In genomic region chr12:68785823-68786222, GRCh38 we compare ENCODE assay signal across 17 cellular contexts. TPM values are rescaled to one million over a fixed set of nuclear protein-coding genes. Genes with fewer than 3 reads are reported as not detected.
A peak's percentile ranks its signal among the peaks of the same experiment; 100 is the strongest.
DNase-seq lines count a peak whose midpoint lies in the region; ATAC-seq and TF ChIP-seq lines count a peak whose summit lies in the region.
"Had no signal": no experiment of that assay in that cellular context is flagged by ENCODE, and none has a peak within 500 bp of the region (broad histone marks: within the 10 kb centered on the region; RNA-seq: fewer than 3 reads in every experiment).

No MANE protein-coding gene starts in this region.

- intact Hi-C loops in MCF 10A (cut with micrococcal nuclease): loop anchor here (1.0 kb wide), 1 partner anchor 40 kb away; the partner anchor contains the start of gene SLC35E3
- intact Hi-C loops in breast epithelium (cut with DNase I; ENCODE audit: low total_unique reads): no loop called here
- intact Hi-C loops in mammary epithelial cell (cut with micrococcal nuclease): loop anchor here (1.0 to 5.0 kb wide), 2 partner anchors 40 to 429 kb away; partner anchors contain the start of gene SLC35E3
- intact Hi-C loops in lower lobe of right lung (cut with DNase I): no loop called here
- intact Hi-C loops in upper lobe of right lung (cut with DNase I): no loop called here

- H3K9me3 ChIP-seq in breast epithelium: no peaks in the 10 kb centered on the region
- H3K9me3 ChIP-seq in mammary epithelial cell (replicated peaks; ENCODE audit: insufficient read depth, low read length): no peaks in the 10 kb centered on the region
- H3K9me3 ChIP-seq in lower lobe of right lung: no peaks in the 10 kb centered on the region
- no peaks in the 10 kb centered on the region for H3K9me3 ChIP-seq in upper lobe of right lung
- H3K9me3 ChIP-seq: SK-N-SH had no signal

- no peaks in the 10 kb centered on the region for H3K27me3 ChIP-seq in breast epithelium
- H3K27me3 ChIP-seq in mammary epithelial cell (ENCODE audit: insufficient read depth, low read length): no peaks in the 10 kb centered on the region
- no peaks in the 10 kb centered on the region for H3K27me3 ChIP-seq in lower lobe of right lung (ENCODE audit: low read depth)
- no peaks in the 10 kb centered on the region for H3K27me3 ChIP-seq in upper lobe of right lung

- POLR2A ChIA-PET in MCF 10A (lab: Yijun Ruan, JAX): interaction anchor here (0.7 to 9.9 kb wide), 9 partner anchors 9 to 59 kb away, joined by 3 to 185 read pairs (median 5); partner anchors contain the start of genes MDM2 and SLC35E3

- CTCF ChIA-PET in MCF 10A (lab: Yijun Ruan, JAX) (interaction anchor here (0.5 to 3.1 kb wide), 6 partner anchors 11 to 563 kb away, joined by 3 to 13 read pairs (median 3); partner anchors contain the start of genes MDM2 and SLC35E3), mammary epithelial cell (lab: Charles Lee; ENCODE audit: low non-redundant PET) (no interaction called here)

- H3K4me3 Mint-ChIP-seq in MCF 10A (ENCODE audit: unreplicated experiment): no peak overlapping the region
- H3K4me3 Mint-ChIP-seq in type B pancreatic cell: no peak overlapping the region
- H3K4me3 Mint-ChIP-seq: CD8-positive, alpha-beta memory T cell had no signal

- no peaks in the 10 kb centered on the region for H3K79me2 ChIP-seq in mammary epithelial cell (ENCODE audit: insufficient read depth, low read length)

- ATAC-seq in lower lobe of right lung: no peak
- no peak for ATAC-seq in upper lobe of right lung
- no peak for ATAC-seq in HG03280 (IDR thresholded peaks at IDR 0.05; ENCODE audit: unreplicated experiment)
- ATAC-seq: Panc1 had no signal

- BruUV-seq in MCF 10A (replicated peaks; lab: Mats Ljungman, UMichigan) (no TSS peak), mammary epithelial cell (replicated peaks; lab: Mats Ljungman, UMichigan) (no TSS peak)

- TF ChIP-seq CTCF in MCF 10A (IDR thresholded peaks at IDR 0.05; ENCODE audit: unreplicated experiment) (no peak), breast epithelium (IDR thresholded peaks at IDR 0.05) (no peak), mammary epithelial cell (conservative IDR thresholded peaks at IDR 0.05 in 1 of 2, IDR thresholded peaks at IDR 0.05 in 1 of 2; ENCODE audit: extremely low read depth in 1 of 2, insufficient read depth in 1 of 2, low read depth in 1 of 2, low read length in 2 of 2) (no peak), lower lobe of right lung (IDR thresholded peaks at IDR 0.05) (no peak), upper lobe of right lung (IDR thresholded peaks at IDR 0.05) (no peak), type B pancreatic cell (conservative IDR thresholded peaks at IDR 0.05) (no peak)

- no peak overlapping the region for H3K27ac ChIP-seq in breast epithelium
- peak overlapping the region; percentile 9 for H3K27ac ChIP-seq in mammary epithelial cell (ENCODE audit: insufficient read depth, low read depth, low read length)
- H3K27ac ChIP-seq in lower lobe of right lung: peak overlapping the region; percentile 62
- peak overlapping the region; percentile 73 for H3K27ac ChIP-seq in upper lobe of right lung
- H3K27ac ChIP-seq: 22Rv1 had no signal

- H4K20me1 ChIP-seq in mammary epithelial cell (ENCODE audit: insufficient read depth, low read length): no peaks in the 10 kb centered on the region

- H3K4me1 Mint-ChIP-seq in MCF 10A (ENCODE audit: insufficient read depth, unreplicated experiment) (peaks cover 41% of the 10 kb centered on the region), type B pancreatic cell (ENCODE audit: unreplicated experiment) (peaks cover 8% of the 10 kb centered on the region)
- H3K4me1 Mint-ChIP-seq: CD8-positive, alpha-beta memory T cell had no signal

- H3K4me3 ChIP-seq in breast epithelium (no peak overlapping the region), mammary epithelial cell (replicated peaks in 1 of 3; ENCODE audit: insufficient read depth in 1 of 3, low read depth in 2 of 3, low read length in 3 of 3) (no peak overlapping the region), lower lobe of right lung (no peak overlapping the region), upper lobe of right lung (no peak overlapping the region)

- H3K27me3 Mint-ChIP-seq in MCF 10A (ENCODE audit: insufficient read depth, unreplicated experiment) (no peaks in the 10 kb centered on the region), type B pancreatic cell (no peaks in the 10 kb centered on the region)
- H3K27me3 Mint-ChIP-seq: CD8-positive, alpha-beta memory T cell had no signal

- peaks cover 6% of the 10 kb centered on the region for H3K36me3 Mint-ChIP-seq in MCF 10A (ENCODE audit: insufficient read depth, unreplicated experiment)
- H3K36me3 Mint-ChIP-seq in type B pancreatic cell: peaks cover 2% of the 10 kb centered on the region

- H3K27ac Mint-ChIP-seq in MCF 10A (ENCODE audit: low read depth, unreplicated experiment) (peak overlapping the region; percentile 3), type B pancreatic cell (no peak overlapping the region)

- H3K9me3 Mint-ChIP-seq in MCF 10A (ENCODE audit: unreplicated experiment) (no peaks in the 10 kb centered on the region), type B pancreatic cell (peaks cover 1% of the 10 kb centered on the region)
- H3K9me3 Mint-ChIP-seq: CD8-positive, alpha-beta memory T cell had no signal

- no peak overlapping the region for H3K4me2 ChIP-seq in mammary epithelial cell (ENCODE audit: insufficient read depth, low read depth, low read length)
- H3K4me2 ChIP-seq: SK-N-SH had no signal

- H3K4me1 ChIP-seq in breast epithelium: no peaks in the 10 kb centered on the region
- peaks cover 58% of the 10 kb centered on the region for H3K4me1 ChIP-seq in mammary epithelial cell (ENCODE audit: insufficient read depth, low read length)
- peaks cover 38% of the 10 kb centered on the region for H3K4me1 ChIP-seq in lower lobe of right lung
- peaks cover 15% of the 10 kb centered on the region for H3K4me1 ChIP-seq in upper lobe of right lung

- dilution Hi-C loops in mammary epithelial cell (cut with HindIII; ENCODE audit: low sequenced_read_pairs): no loop called here

- H2AFZ ChIP-seq in mammary epithelial cell (ENCODE audit: low read depth, low read length): no peak overlapping the region

- H3K9ac ChIP-seq in mammary epithelial cell (ENCODE audit: insufficient read depth, low read length): no peak overlapping the region
- H3K9ac ChIP-seq: SK-N-SH had no signal

- WGBS in mammary epithelial cell (ENCODE audit: low coverage, missing lambda C conversion rate): 89% methylated on average over 5 of the region's 5 CpGs

- DNase-seq in MCF 10A (ENCODE audit: unreplicated experiment) (no peak), breast epithelium (ENCODE audit: low spot score in 2 of 2) (no peak), mammary epithelial cell (no peak), lower lobe of right lung (no peak), upper lobe of right lung (no peak), type B pancreatic cell (ENCODE audit: extremely low spot score, unreplicated experiment) (no peak), NK-92 (lab: John Stamatoyannopoulos, UW; ENCODE audit: unreplicated experiment) (no peak)
- DNase-seq: CD8-positive, alpha-beta memory T cell; DMS79; NCI-H1436; NCI-H2029; NCI-H748 treated with DMSO at 0.1 percent for 48 hours; SHP77; SK-N-SH had no signal

- H3K36me3 ChIP-seq in breast epithelium (no peaks in the 10 kb centered on the region), mammary epithelial cell (ENCODE audit: insufficient read depth, low read length) (no peaks in the 10 kb centered on the region), lower lobe of right lung (no peaks in the 10 kb centered on the region), upper lobe of right lung (no peaks in the 10 kb centered on the region)

- TF ChIP-seq POLR2A in breast epithelium (IDR thresholded peaks at IDR 0.05): no peak

- in situ Hi-C loops in mammary epithelial cell (cut with MboI; ENCODE audit: low sequenced_read_pairs in 2 of 2): no loop called here

RNA-seq across cellular contexts. Expression of gene MDM2, which starts 22.2 kb away (rescaled TPM):
- total RNA-seq in MCF 10A (2022) (353 and 383 TPM in 2 replicates), breast epithelium (10 to 100 TPM; 69.4 to 73.3 (median 71.8) TPM), mammary epithelial cell (100 to 1,000 TPM; 304 to 321 TPM), lower lobe of right lung (136 TPM), upper lobe of right lung (198 TPM), type B pancreatic cell (ENCODE audit: low replicate concordance) (162 and 299 TPM in 2 replicates)
- 35.7 TPM for polyA plus RNA-seq in mammary epithelial cell
- 210 TPM for polyA minus RNA-seq in mammary epithelial cell

RNA-seq across cellular contexts. Expression of gene SLC35E3, which starts 39.8 kb away (rescaled TPM):
- total RNA-seq in MCF 10A (2022): 7.3 and 7.6 TPM in 2 replicates
- 10 to 100 TPM in 2 of 3 donors, 1 to 10 TPM in 1; 5.8 to 12.1 (median 10.5) TPM for total RNA-seq in breast epithelium
- 10 to 100 TPM in 1 of 2 donors, 1 to 10 TPM in 1; 5.5 to 12.4 TPM for total RNA-seq in mammary epithelial cell
- polyA plus RNA-seq in mammary epithelial cell: 7.8 TPM
- 55.1 TPM for polyA minus RNA-seq in mammary epithelial cell
- 16.5 TPM for total RNA-seq in lower lobe of right lung
- 12.2 TPM for total RNA-seq in upper lobe of right lung
- 10.1 and 10.7 TPM in 2 replicates for total RNA-seq in type B pancreatic cell (ENCODE audit: low replicate concordance)

Comparison
In these comparisons a context has a peak if more than half of its experiments do, and no peak if none do; other contexts are left out.
1. H3K27ac ChIP-seq: peak in mammary epithelial cell (single experiment), lower lobe of right lung (single experiment) and upper lobe of right lung (single experiment); none in breast epithelium (0 of 2).
2. intact Hi-C loops: an anchor here in MCF 10A (1.0 kb wide) and mammary epithelial cell (1.0 to 5.0 kb wide); none called in breast epithelium, lower lobe of right lung and upper lobe of right lung.